Comparison of ENCODE assay signal across 9 cellular contexts in genomic region chr6:139370707-139371345, GRCh38. TPM values are rescaled to one million over a fixed set of nuclear protein-coding genes. Genes with fewer than 3 reads are reported as not detected.
A peak's percentile ranks its signal among the peaks of the same experiment; 100 is the strongest.
DNase-seq lines count a peak whose midpoint lies in the region; ATAC-seq and TF ChIP-seq lines count a peak whose summit lies in the region.
"Had no signal": no experiment of that assay in that cellular context is flagged by ENCODE, and none has a peak within 500 bp of the region (broad histone marks: within the 10 kb centered on the region; RNA-seq: fewer than 3 reads in every experiment).

No MANE protein-coding gene starts in this region.

- peaks cover 24% of the 10 kb centered on the region for H3K36me3 ChIP-seq in ACC112 (ENCODE audit: insufficient read depth, low read length)
- peaks cover 17% of the 10 kb centered on the region for H3K36me3 ChIP-seq in HUES48 (ENCODE audit: control insufficient read depth, insufficient read depth, low read length)

- H3K79me2 ChIP-seq in ACC112 (ENCODE audit: control insufficient read depth, insufficient read depth, low read length, unreplicated experiment), result peaks cover 32% of the 10 kb centered on the region

- peak overlapping the region; percentile 98 to 100 for H3K27ac Mint-ChIP-seq in natural killer cell

- H3K9me3 ChIP-seq in HUES48 (ENCODE audit: control insufficient read depth, insufficient read depth, low read length), result no peaks in the 10 kb centered on the region

- peaks cover 46 to 51% of the 10 kb centered on the region in 2 donors for H3K4me1 Mint-ChIP-seq in natural killer cell

- H3K27me3 Mint-ChIP-seq in natural killer cell (ENCODE audit: low read depth in 2 of 2), result no peaks in the 10 kb centered on the region

- H3K4me3 ChIP-seq in ACC112 (ENCODE audit: low read depth, low read length) (peak overlapping the region; percentile 94), HUES48 (ENCODE audit: low read depth, low read length) (peak overlapping the region; percentile 89), coronary artery (peak overlapping the region; percentile 86)

- no peak overlapping the region for H3K9ac ChIP-seq in HUES48 (ENCODE audit: low read depth, low read length)

- H3K27me3 ChIP-seq in ACC112 (ENCODE audit: insufficient read depth, low read length), result no peaks in the 10 kb centered on the region
- no peaks in the 10 kb centered on the region for H3K27me3 ChIP-seq in HUES48 (ENCODE audit: control insufficient read depth, insufficient read depth, low read length)

- TF ChIP-seq CTCF in coronary artery (IDR thresholded peaks at IDR 0.05) (no peak), natural killer cell (IDR thresholded peaks at IDR 0.05) (no peak)

- ATAC-seq in natural killer cell (no peak), left colon (no peak), GM21367 (IDR thresholded peaks at IDR 0.05; ENCODE audit: unreplicated experiment) (no peak)

- intact Hi-C loops in natural killer cell (cut with micrococcal nuclease), result loop anchor here (5.0 kb wide), 2 partner anchors 166 to 599 kb away; partner anchors contain the start of gene CCDC28A
- intact Hi-C loops in left colon (cut with DNase I, micrococcal nuclease), result loop anchor here in 1 of 2 donors (10.0 kb wide), 2 partner anchors 224 to 484 kb away; no protein-coding TSS in a partner anchor

- H3K4me3 Mint-ChIP-seq in natural killer cell, result peak overlapping the region; percentile 52

- DNase-seq in coronary artery (ENCODE audit: low spot score), result no peak
- no peak for DNase-seq in natural killer cell
- DNase-seq in NCI-H345 (lab: John Stamatoyannopoulos, UW), result no peak
- DNase-seq in left colon, result no peak
- no peak for DNase-seq in NCI-H1092 treated with DMSO at 0.1 percent for 48 hours (lab: John Stamatoyannopoulos, UW)
- DNase-seq: NCI-H510A had no signal

- H3K36me3 Mint-ChIP-seq in natural killer cell, result peaks cover 7% of the 10 kb centered on the region

- H3K27ac ChIP-seq in ACC112 (ENCODE audit: low read depth, low read length), result peak overlapping the region; percentile 45
- peak overlapping the region; percentile 96 for H3K27ac ChIP-seq in HUES48 (ENCODE audit: low read depth, low read length)
- H3K27ac ChIP-seq in coronary artery, result peak overlapping the region; percentile 88 to 96

- no peak overlapping the region for H2AFZ ChIP-seq in ACC112 (ENCODE audit: low read length, unreplicated experiment)

- peaks cover 19% of the 10 kb centered on the region for H3K4me1 ChIP-seq in ACC112 (ENCODE audit: control insufficient read depth, insufficient read depth, low read length, unreplicated experiment)
- peaks cover 57% of the 10 kb centered on the region for H3K4me1 ChIP-seq in HUES48 (ENCODE audit: control insufficient read depth, insufficient read depth, low read length)

- H3K9me3 Mint-ChIP-seq in natural killer cell, result no peaks in the 10 kb centered on the region

RNA-seq across cellular contexts. Expression of gene CITED2, which starts 3.6 kb away (rescaled TPM):
- total RNA-seq in natural killer cell, result 100 to 1,000 TPM in 2 of 3 donors, 10 to 100 TPM in 1; 89.8 to 152 (median 112) TPM
- total RNA-seq in left colon, result 100 to 1,000 TPM in 1 of 2 donors, 10 to 100 TPM in 1; 75.0 to 109 TPM

Comparison
In these comparisons a context has a peak if more than half of its experiments do, and no peak if none do; other contexts are left out.
1. H3K27ac ChIP-seq: peak in every context shown above with its lines; median percentile 96 in HUES48; 92 in coronary artery; 45 in ACC112.